Comparison of ENCODE assay signal across 8 cellular contexts in the genomic region with DNA sequence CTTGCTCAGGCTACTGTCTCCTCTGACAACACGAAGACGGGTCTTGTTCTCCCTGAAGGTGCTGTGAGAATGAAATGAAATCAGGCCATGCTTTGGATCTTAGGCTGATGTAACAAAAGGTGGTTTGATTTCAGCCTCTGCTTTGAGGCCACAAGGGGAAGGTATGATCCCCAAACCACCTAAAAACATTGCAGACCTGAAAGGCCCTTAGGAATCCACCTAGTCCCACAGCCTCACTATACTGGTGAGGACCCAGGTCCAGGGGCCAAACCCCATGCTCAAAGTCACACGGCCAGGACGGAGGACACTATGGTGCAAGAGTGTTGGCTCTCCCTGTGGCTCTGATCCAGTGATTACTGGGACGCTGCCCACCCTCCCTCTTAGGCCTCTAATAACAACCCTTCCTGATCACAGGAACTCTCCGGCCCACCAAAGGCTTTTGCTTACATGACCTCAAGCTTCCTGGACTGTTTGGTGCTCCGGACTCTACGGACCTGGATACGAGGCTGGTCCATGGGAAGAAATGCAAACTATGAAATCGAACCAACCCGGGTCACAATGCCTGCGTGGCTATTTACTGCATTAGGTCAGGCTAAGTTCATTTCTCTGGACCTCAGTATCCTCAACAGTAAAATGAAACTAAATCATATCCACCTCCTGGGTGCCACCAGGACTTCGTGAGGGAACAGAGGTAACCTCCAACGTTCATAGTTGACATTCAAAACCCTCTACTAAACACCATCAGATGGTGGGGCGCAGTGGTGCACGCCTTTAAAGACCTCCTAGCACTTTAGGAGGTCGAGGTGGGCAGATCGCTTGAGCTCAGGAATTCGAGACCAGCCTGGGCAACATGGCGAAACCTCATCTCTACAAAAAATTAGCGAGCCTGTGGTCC. TPM values are rescaled to one million over a fixed set of nuclear protein-coding genes. Genes with fewer than 3 reads are reported as not detected.
DNase-seq lines count a peak whose midpoint lies in the region; ATAC-seq and TF ChIP-seq lines count a peak whose summit lies in the region.

No MANE protein-coding gene starts in this region.

- DNase-seq in left cardiac atrium (peak; percentile 71), NCI-H446 (lab: John Stamatoyannopoulos, UW) (no peak), D341Med (ENCODE audit: low spot score) (no peak), NCI-H2029 treated with DMSO at 0.1 percent for 48 hours (lab: John Stamatoyannopoulos, UW) (no peak)

- ATAC-seq in left cardiac atrium: no peak
- no peak for ATAC-seq in HG03460 (IDR thresholded peaks at IDR 0.05; ENCODE audit: unreplicated experiment)

- CTCF ChIA-PET in HEK293 (lab: Yijun Ruan, JAX): interaction anchor here (0.6 kb wide), 1 partner anchor 29 kb away, joined by 3 read pairs; no protein-coding TSS in a partner anchor

- peaks cover 0 to 35% of the 10 kb centered on the region in 2 experiments; a peak in 2 of 3 replicates for H3K36me3 ChIP-seq in HEK293 (ENCODE audit: control insufficient read depth in 2 of 2, insufficient read depth in 1 of 2, low read length in 2 of 2)

- H3K27ac ChIP-seq in HEK293 (ENCODE audit: extremely low read depth, low read depth, low read length) (no peak overlapping the region; the same call in 1 of the 2 replicates), skin epidermis (peak overlapping the region in 19 of 21 experiments; percentile 37 to 100 (median 96))

- TF ChIP-seq CTCF in HEK293 (tag by site-specific recombination; IDR thresholded peaks at IDR 0.05) (no peak), WI38 (IDR thresholded peaks at IDR 0.05; ENCODE audit: low read depth, low read length) (no peak)

- H3K4me3 ChIP-seq in HEK293 (ENCODE audit: low read depth, low read length) (peak overlapping the region; percentile 92), WI38 (ENCODE audit: low read depth, low read length) (peak overlapping the region; percentile 90), skin epidermis (peak overlapping the region; percentile 52 to 92 (median 88))

- peaks cover 4% of the 10 kb centered on the region for H3K4me1 ChIP-seq in HEK293 (ENCODE audit: control insufficient read depth, insufficient read depth, low read length)

- POLR2A ChIA-PET in HEK293 (lab: Yijun Ruan, JAX): interaction anchor here (1.4 to 1.9 kb wide), 5 partner anchors 10 to 93 kb away, joined by 3 to 13 read pairs (median 7); a partner anchor contains a TSS

- no peaks in the 10 kb centered on the region for H3K9me3 ChIP-seq in HEK293 (ENCODE audit: control insufficient read depth, insufficient read depth, low read depth, low read length)

- intact Hi-C loops in left cardiac atrium (cut with DNase I): no loop called here

TF ChIP-seq in HEK293, 187 proteins besides CTCF, POLR2A, EP300 and RAD21:
- TF ChIP-seq ZNF600 (tag by site-specific recombination; IDR thresholded peaks at IDR 0.05) (peak; percentile 55), ZNF174 (tag by site-specific recombination; IDR thresholded peaks at IDR 0.05) (no peak), ZNF394 (tag by site-specific recombination; IDR thresholded peaks at IDR 0.05; ENCODE audit: borderline replicate concordance) (0 out of 2 replicates have a peak, but pooled peaks have one; percentile 10), ZNF202 (tag by site-specific recombination; IDR thresholded peaks at IDR 0.05; ENCODE audit: borderline replicate concordance) (no peak)
- TF ChIP-seq, protein P1, sequence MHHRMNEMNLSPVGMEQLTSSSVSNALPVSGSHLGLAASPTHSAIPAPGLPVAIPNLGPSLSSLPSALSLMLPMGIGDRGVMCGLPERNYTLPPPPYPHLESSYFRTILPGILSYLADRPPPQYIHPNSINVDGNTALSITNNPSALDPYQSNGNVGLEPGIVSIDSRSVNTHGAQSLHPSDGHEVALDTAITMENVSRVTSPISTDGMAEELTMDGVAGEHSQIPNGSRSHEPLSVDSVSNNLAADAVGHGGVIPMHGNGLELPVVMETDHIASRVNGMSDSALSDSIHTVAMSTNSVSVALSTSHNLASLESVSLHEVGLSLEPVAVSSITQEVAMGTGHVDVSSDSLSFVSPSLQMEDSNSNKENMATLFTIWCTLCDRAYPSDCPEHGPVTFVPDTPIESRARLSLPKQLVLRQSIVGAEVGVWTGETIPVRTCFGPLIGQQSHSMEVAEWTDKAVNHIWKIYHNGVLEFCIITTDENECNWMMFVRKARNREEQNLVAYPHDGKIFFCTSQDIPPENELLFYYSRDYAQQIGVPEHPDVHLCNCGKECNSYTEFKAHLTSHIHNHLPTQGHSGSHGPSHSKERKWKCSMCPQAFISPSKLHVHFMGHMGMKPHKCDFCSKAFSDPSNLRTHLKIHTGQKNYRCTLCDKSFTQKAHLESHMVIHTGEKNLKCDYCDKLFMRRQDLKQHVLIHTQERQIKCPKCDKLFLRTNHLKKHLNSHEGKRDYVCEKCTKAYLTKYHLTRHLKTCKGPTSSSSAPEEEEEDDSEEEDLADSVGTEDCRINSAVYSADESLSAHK (tag by site-specific recombination; IDR thresholded peaks at IDR 0.05): no peak
- TF ChIP-seq, protein P2, sequence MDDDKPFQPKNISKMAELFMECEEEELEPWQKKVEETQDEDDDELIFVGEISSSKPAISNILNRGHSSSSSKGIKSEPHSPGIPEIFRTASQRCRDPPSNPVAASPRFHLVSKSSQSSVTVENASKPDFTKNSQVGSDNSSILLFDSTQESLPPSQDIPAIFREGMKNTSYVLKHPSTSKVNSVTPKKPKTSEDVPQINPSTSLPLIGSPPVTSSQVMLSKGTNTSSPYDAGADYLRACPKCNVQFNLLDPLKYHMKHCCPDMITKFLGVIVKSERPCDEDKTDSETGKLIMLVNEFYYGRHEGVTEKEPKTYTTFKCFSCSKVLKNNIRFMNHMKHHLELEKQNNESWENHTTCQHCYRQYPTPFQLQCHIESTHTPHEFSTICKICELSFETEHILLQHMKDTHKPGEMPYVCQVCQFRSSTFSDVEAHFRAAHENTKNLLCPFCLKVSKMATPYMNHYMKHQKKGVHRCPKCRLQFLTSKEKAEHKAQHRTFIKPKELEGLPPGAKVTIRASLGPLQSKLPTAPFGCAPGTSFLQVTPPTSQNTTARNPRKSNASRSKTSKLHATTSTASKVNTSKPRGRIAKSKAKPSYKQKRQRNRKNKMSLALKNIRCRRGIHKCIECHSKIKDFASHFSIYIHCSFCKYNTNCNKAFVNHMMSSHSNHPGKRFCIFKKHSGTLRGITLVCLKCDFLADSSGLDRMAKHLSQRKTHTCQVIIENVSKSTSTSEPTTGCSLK (tag by site-specific recombination; IDR thresholded peaks at IDR 0.05): no peak

RNA-seq across cellular contexts. Expression of a gene that starts 1.5 kb away (rescaled TPM):
- total RNA-seq in left cardiac atrium: 10 to 100 TPM; 30.0 to 30.3 TPM

RNA-seq across cellular contexts. Expression of a gene that starts 48.5 kb away (rescaled TPM):
- total RNA-seq in left cardiac atrium: 1 to 10 TPM; 9.2 to 9.4 TPM
